In genomic region chr10:66513504-66513903, GRCh38 we compare ENCODE assay signal across 23 cellular contexts.
DNase-seq lines count a peak whose midpoint lies in the region; ATAC-seq, FAIRE-seq and TF ChIP-seq lines count a peak whose summit lies in the region.
"Had no signal": no experiment of that assay in that cellular context is flagged by ENCODE, and none has a peak within 500 bp of the region (broad histone marks: within the 10 kb centered on the region; RNA-seq: fewer than 3 reads in every experiment).

No MANE protein-coding gene starts in this region.

- H3K27me3 Mint-ChIP-seq in progenitor cell of endocrine pancreas, result no peaks in the 10 kb centered on the region
- H3K27me3 Mint-ChIP-seq: B cell; CD4-positive, alpha-beta T cell had no signal

- no peaks in the 10 kb centered on the region for H3K4me1 Mint-ChIP-seq in progenitor cell of endocrine pancreas (ENCODE audit: low read depth)
- H3K4me1 Mint-ChIP-seq: B cell had no signal

- no peaks in the 10 kb centered on the region for H3K79me2 ChIP-seq in H1 (ENCODE audit: control insufficient read depth in 1 of 2, insufficient read depth in 2 of 2, low read length in 2 of 2)

- 0 out of 2 replicates have a peak overlapping the region, but pooled peaks have one; percentile 22 for H2AFZ ChIP-seq in H1 (ENCODE audit: low read length)
- no peak overlapping the region for H2AFZ ChIP-seq in neuronal stem cell (ENCODE audit: low read length)

- intact Hi-C loops in aorta (cut with DNase I) (no loop called here), kidney (cut with DNase I) (no loop called here)

- H3K18ac ChIP-seq in H1 (ENCODE audit: extremely low read depth, low read length), result no peak overlapping the region
- peak overlapping the region; percentile 70 for H3K18ac ChIP-seq in neuronal stem cell (ENCODE audit: low read length)

- H2BK120ac ChIP-seq in H1 (replicated peaks; ENCODE audit: low read depth, low read length), result no peak overlapping the region
- H2BK120ac ChIP-seq in neuronal stem cell (ENCODE audit: low read depth, low read length), result no peak overlapping the region

- peak overlapping the region; percentile 16 for H4K91ac ChIP-seq in H1 (replicated peaks; ENCODE audit: insufficient read length, low read length)
- H4K91ac ChIP-seq in neuronal stem cell (ENCODE audit: low read depth, low read length, poor library complexity), result no peak overlapping the region

- FAIRE-seq in bronchial epithelial cell (lab: Jason Lieb, UNC), result peak; percentile 18
- FAIRE-seq in H1 (lab: Jason Lieb, UNC), result no peak
- FAIRE-seq in kidney (lab: Jason Lieb, UNC), result no peak
- FAIRE-seq: A549, D721Med, G401.6, GM12891, GM19239 had no signal

- H2BK20ac ChIP-seq in H1 (ENCODE audit: low read length), result no peak overlapping the region

- H3K36me3 ChIP-seq in bronchial epithelial cell (ENCODE audit: control insufficient read depth, insufficient read depth, low read length), result no peaks in the 10 kb centered on the region
- H3K36me3 ChIP-seq in H1 (ENCODE audit: control insufficient read depth in 2 of 4, insufficient read depth in 4 of 4, low read length in 3 of 4), result no peaks in the 10 kb centered on the region
- H3K36me3 ChIP-seq in neuronal stem cell (replicated peaks in 1 of 2; ENCODE audit: control insufficient read depth in 2 of 2, insufficient read depth in 2 of 2, low read length in 2 of 2), result no peaks in the 10 kb centered on the region
- no peaks in the 10 kb centered on the region for H3K36me3 ChIP-seq in aorta (ENCODE audit: control insufficient read depth in 1 of 2, insufficient read depth in 2 of 2, low read length in 1 of 2)
- H3K36me3 ChIP-seq in kidney (ENCODE audit: control insufficient read depth in 1 of 2, insufficient read depth in 2 of 2, low read length in 2 of 2), result no peaks in the 10 kb centered on the region
- H3K36me3 ChIP-seq: BLaER1 treated with 17β-estradiol and CSF1 and Interleukin-3, amounts not matched to agents 10 nM and 100 nM had no signal

- TF ChIP-seq CTCF in bronchial epithelial cell (IDR thresholded peaks at IDR 0.05; ENCODE audit: insufficient read depth, low read length, severe bottlenecking) (no peak), H1 (IDR thresholded peaks at IDR 0.05; ENCODE audit: control extremely low read depth in 1 of 3, insufficient read depth in 1 of 3, low read depth in 1 of 3, low read length in 3 of 3) (no peak), progenitor cell of endocrine pancreas (IDR thresholded peaks at IDR 0.05; ENCODE audit: unreplicated experiment) (no peak), kidney (IDR thresholded peaks at IDR 0.05; ENCODE audit: borderline replicate concordance, extremely low read depth, insufficient read depth) (no peak)

- CTCF ChIA-PET in H1 (lab: Charles Lee; ENCODE audit: partially characterized antibody), result no interaction called here

- H2BK15ac ChIP-seq in H1 (ENCODE audit: low read length) (no peak overlapping the region), neuronal stem cell (ENCODE audit: low read length) (no peak overlapping the region)

- TF ChIP-seq RAD21 in H1 (IDR thresholded peaks at IDR 0.05 in 1 of 2, conservative IDR thresholded peaks at IDR 0.05 in 1 of 2; ENCODE audit: low read depth in 2 of 2, low read length in 2 of 2), result no peak

- no peak for TF ChIP-seq POLR2A in H1 (IDR thresholded peaks at IDR 0.05; ENCODE audit: control extremely low read depth in 1 of 2, low read depth in 2 of 2, low read length in 2 of 2)

- H3K27ac ChIP-seq in H1 (ENCODE audit: low read depth, low read length) (0 out of 2 replicates have a peak overlapping the region, but pooled peaks have one; percentile 15), neuronal stem cell (replicated peaks; ENCODE audit: low read length) (no peak overlapping the region), aorta (ENCODE audit: low read depth in 1 of 2, low read length in 2 of 2) (no peak overlapping the region), kidney (ENCODE audit: low read depth in 2 of 2, low read length in 2 of 2) (no peak overlapping the region)
- H3K27ac ChIP-seq: 22Rv1; A549; BLaER1 treated with 17β-estradiol and CSF1 and Interleukin-3, amounts not matched to agents 10 nM and 100 nM; C4-2B had no signal

- H4K5ac ChIP-seq in H1 (ENCODE audit: insufficient read length, low read depth, low read length), result no peak overlapping the region

- H2BK12ac ChIP-seq in H1 (ENCODE audit: low read depth, low read length) (no peak overlapping the region), neuronal stem cell (ENCODE audit: low read length) (no peak overlapping the region)

- no peak overlapping the region for H3K4me2 ChIP-seq in H1 (ENCODE audit: insufficient read depth in 1 of 2, low read depth in 2 of 2, low read length in 2 of 2)
- H3K4me2 ChIP-seq in neuronal stem cell (ENCODE audit: insufficient read depth, low read length, poor library complexity, severe bottlenecking), result no peak overlapping the region
- H3K4me2 ChIP-seq: A549; BLaER1 treated with 17β-estradiol and CSF1 and Interleukin-3, amounts not matched to agents 10 nM and 100 nM had no signal

- H3K4ac ChIP-seq in H1 (replicated peaks; ENCODE audit: insufficient read length, low read depth, low read length) (no peak overlapping the region), neuronal stem cell (ENCODE audit: low read length) (no peak overlapping the region)

- no peaks in the 10 kb centered on the region for H3K23me2 ChIP-seq in H1 (ENCODE audit: low read depth, low read length)

- no peak overlapping the region for H3K4me3 ChIP-seq in bronchial epithelial cell (ENCODE audit: low read depth, low read length)
- H3K4me3 ChIP-seq in H1 (ENCODE audit: extremely low read depth in 1 of 4, insufficient read depth in 2 of 4, low read depth in 3 of 4, low read length in 4 of 4), result no peak overlapping the region
- H3K4me3 ChIP-seq in neuronal stem cell (ENCODE audit: low read length in 2 of 2), result peak overlapping the region in 1 of 2 donors; percentile 60
- H3K4me3 ChIP-seq in aorta (ENCODE audit: low read length in 2 of 2), result no peak overlapping the region
- no peak overlapping the region for H3K4me3 ChIP-seq in kidney (ENCODE audit: low read length in 2 of 2)
- H3K4me3 ChIP-seq: A549; BLaER1 treated with 17β-estradiol and CSF1 and Interleukin-3, amounts not matched to agents 10 nM and 100 nM had no signal

- H2AK5ac ChIP-seq in H1 (ENCODE audit: low read depth, low read length) (no peak overlapping the region), neuronal stem cell (ENCODE audit: low read depth, low read length) (no peak overlapping the region)

- no peaks in the 10 kb centered on the region for H3K79me1 ChIP-seq in H1 (ENCODE audit: low read depth, low read length)
- H3K79me1 ChIP-seq in neuronal stem cell (ENCODE audit: low read depth, low read length), result no peaks in the 10 kb centered on the region

- H3K14ac ChIP-seq in H1 (ENCODE audit: insufficient read length), result no peak overlapping the region
- H3K14ac ChIP-seq in neuronal stem cell (ENCODE audit: low read length), result no peak overlapping the region

- WGBS in H1 (ENCODE audit: extremely low coverage in 1 of 2, insufficient coverage in 1 of 2, insufficient read length in 1 of 2, insufficient replicate concordance in 2 of 2, low coverage in 1 of 2, low lambda C conversion rate in 2 of 2, missing lambda C conversion rate in 1 of 2), 2 experiments, result 70% methylated on average over 2 of the region's 2 CpGs; no CpG with 5 or more reads in 1 of the 2 experiments
- no CpG with 5 or more reads among the region's 2 CpGs for WGBS in neuronal stem cell (ENCODE audit: extremely low coverage in 2 of 2, insufficient read length in 2 of 2, insufficient replicate concordance in 1 of 2), 2 donors
- WGBS in aorta, 2 donors, result 73 to 91% methylated on average over 2 of the region's 2 CpGs

- H4K8ac ChIP-seq in H1 (ENCODE audit: extremely low read depth, insufficient read depth, low read length), result no peak overlapping the region
- H4K8ac ChIP-seq in neuronal stem cell (ENCODE audit: low read depth, low read length), result no peak overlapping the region

- H3K27me3 ChIP-seq in bronchial epithelial cell (ENCODE audit: control insufficient read depth, insufficient read depth, low read length) (no peaks in the 10 kb centered on the region), H1 (replicated peaks in 1 of 4; ENCODE audit: control insufficient read depth in 3 of 4, extremely low read depth in 1 of 4, insufficient read depth in 3 of 4, low read length in 3 of 4) (no peaks in the 10 kb centered on the region), neuronal stem cell (ENCODE audit: control insufficient read depth in 3 of 3, insufficient read depth in 3 of 3, low read depth in 1 of 3, low read length in 3 of 3) (no peaks in the 10 kb centered on the region), aorta (ENCODE audit: control insufficient read depth in 1 of 2, insufficient read depth in 2 of 2, low read length in 1 of 2) (no peaks in the 10 kb centered on the region)
- H3K27me3 ChIP-seq: BLaER1 treated with 17β-estradiol and CSF1 and Interleukin-3, amounts not matched to agents 10 nM and 100 nM had no signal

- H3K4me1 ChIP-seq in H1 (replicated peaks in 1 of 4; ENCODE audit: control insufficient read depth in 3 of 4, insufficient read depth in 4 of 4, low read length in 3 of 4) (no peaks in the 10 kb centered on the region), neuronal stem cell (ENCODE audit: control insufficient read depth in 2 of 2, insufficient read depth in 1 of 2, low read depth in 1 of 2, low read length in 2 of 2) (no peaks in the 10 kb centered on the region), aorta (ENCODE audit: control insufficient read depth in 1 of 2, insufficient read depth in 2 of 2, low read length in 2 of 2) (no peaks in the 10 kb centered on the region), kidney (ENCODE audit: control insufficient read depth in 1 of 2, insufficient read depth in 1 of 2, low read depth in 1 of 2, low read length in 2 of 2) (no peaks in the 10 kb centered on the region)
- H3K4me1 ChIP-seq: A549; BLaER1 treated with 17β-estradiol and CSF1 and Interleukin-3, amounts not matched to agents 10 nM and 100 nM; Caco-2 had no signal

- no peak overlapping the region for H3K4me3 Mint-ChIP-seq in progenitor cell of endocrine pancreas (ENCODE audit: low read depth)
- H3K4me3 Mint-ChIP-seq: B cell; CD4-positive, alpha-beta T cell; CD8-positive, alpha-beta T cell had no signal

- DNase-seq in bronchial epithelial cell (ENCODE audit: low read depth), result no peak
- no peak for DNase-seq in H1 (ENCODE audit: low read depth in 1 of 2, low spot score in 2 of 2)
- no peak for DNase-seq in neuronal stem cell (ENCODE audit: low spot score)
- DNase-seq in aorta, result no peak
- no peak for DNase-seq in progenitor cell of endocrine pancreas (ENCODE audit: low spot score, unreplicated experiment)
- DNase-seq in glomerular visceral epithelial cell (ENCODE audit: extremely low spot score), result no peak
- no peak for DNase-seq in kidney
- DNase-seq: AML-193; Caco-2; Calu3; CD4-positive, alpha-beta T cell; CD8-positive, alpha-beta T cell; DMS79 treated with DMSO at 0.1 percent for 48 hours; GF-D8 had no signal

- no peaks in the 10 kb centered on the region for H4K20me1 ChIP-seq in H1 (replicated peaks in 1 of 2; ENCODE audit: control insufficient read depth in 1 of 2, insufficient read depth in 2 of 2, low read length in 2 of 2)
- H4K20me1 ChIP-seq: BLaER1 treated with 17β-estradiol and CSF1 and Interleukin-3, amounts not matched to agents 10 nM and 100 nM had no signal

- no peak overlapping the region for H3K27ac Mint-ChIP-seq in progenitor cell of endocrine pancreas
- H3K27ac Mint-ChIP-seq: B cell; CD4-positive, alpha-beta T cell; CD8-positive, alpha-beta T cell had no signal

- no peaks in the 10 kb centered on the region for H3K36me3 Mint-ChIP-seq in progenitor cell of endocrine pancreas (ENCODE audit: insufficient read depth)
- H3K36me3 Mint-ChIP-seq: CD8-positive, alpha-beta T cell had no signal

- TF ChIP-seq EP300 in H1 (IDR thresholded peaks at IDR 0.05; ENCODE audit: borderline replicate concordance in 1 of 2, low read depth in 2 of 2, low read length in 2 of 2), result no peak

- POLR2A ChIA-PET in H1 (lab: Charles Lee; ENCODE audit: partially characterized antibody), result no interaction called here

- H3K23ac ChIP-seq in H1 (ENCODE audit: insufficient read length), result no peak overlapping the region
- peak overlapping the region; percentile 61 for H3K23ac ChIP-seq in neuronal stem cell (ENCODE audit: low read depth, low read length, poor library complexity)

- H2BK5ac ChIP-seq in H1 (ENCODE audit: low read depth, low read length) (0 out of 2 replicates have a peak overlapping the region, but pooled peaks have one; percentile 31), neuronal stem cell (ENCODE audit: low read length) (no peak overlapping the region)

- H3K9ac ChIP-seq in H1 (replicated peaks in 1 of 4; ENCODE audit: extremely low read depth in 1 of 4, low read depth in 3 of 4, low read length in 3 of 4), result no peak overlapping the region
- no peak overlapping the region for H3K9ac ChIP-seq in neuronal stem cell (ENCODE audit: low read depth, low read length, poor library complexity)
- no peak overlapping the region for H3K9ac ChIP-seq in kidney (ENCODE audit: low read length in 2 of 2)
- H3K9ac ChIP-seq: BLaER1 treated with 17β-estradiol and CSF1 and Interleukin-3, amounts not matched to agents 10 nM and 100 nM had no signal

- no peak overlapping the region for H3K56ac ChIP-seq in H1 (replicated peaks; ENCODE audit: insufficient read length, low read depth, low read length)

- ATAC-seq in aorta (ENCODE audit: low FRiP score), result peak; percentile 11
- ATAC-seq: A549; CD8-positive, alpha-beta T cell had no signal

- no peaks in the 10 kb centered on the region for H3K9me3 Mint-ChIP-seq in progenitor cell of endocrine pancreas (ENCODE audit: low read depth)

- H3K9me3 ChIP-seq in H1 (ENCODE audit: insufficient read depth in 2 of 2, low read depth in 1 of 2, low read length in 1 of 2) (no peaks in the 10 kb centered on the region), neuronal stem cell (replicated peaks in 1 of 2; ENCODE audit: control insufficient read depth in 2 of 2, insufficient read depth in 1 of 2, low read depth in 1 of 2, low read length in 2 of 2) (no peaks in the 10 kb centered on the region), aorta (ENCODE audit: control insufficient read depth, low read length) (no peaks in the 10 kb centered on the region), kidney (ENCODE audit: control insufficient read depth in 1 of 2, low read length in 2 of 2) (no peaks in the 10 kb centered on the region)
- H3K9me3 ChIP-seq: A549; BLaER1 treated with 17β-estradiol and CSF1 and Interleukin-3, amounts not matched to agents 10 nM and 100 nM; Caco-2 had no signal
